Comparison of ENCODE assay signal across 1 cellular context in the genomic region with DNA sequence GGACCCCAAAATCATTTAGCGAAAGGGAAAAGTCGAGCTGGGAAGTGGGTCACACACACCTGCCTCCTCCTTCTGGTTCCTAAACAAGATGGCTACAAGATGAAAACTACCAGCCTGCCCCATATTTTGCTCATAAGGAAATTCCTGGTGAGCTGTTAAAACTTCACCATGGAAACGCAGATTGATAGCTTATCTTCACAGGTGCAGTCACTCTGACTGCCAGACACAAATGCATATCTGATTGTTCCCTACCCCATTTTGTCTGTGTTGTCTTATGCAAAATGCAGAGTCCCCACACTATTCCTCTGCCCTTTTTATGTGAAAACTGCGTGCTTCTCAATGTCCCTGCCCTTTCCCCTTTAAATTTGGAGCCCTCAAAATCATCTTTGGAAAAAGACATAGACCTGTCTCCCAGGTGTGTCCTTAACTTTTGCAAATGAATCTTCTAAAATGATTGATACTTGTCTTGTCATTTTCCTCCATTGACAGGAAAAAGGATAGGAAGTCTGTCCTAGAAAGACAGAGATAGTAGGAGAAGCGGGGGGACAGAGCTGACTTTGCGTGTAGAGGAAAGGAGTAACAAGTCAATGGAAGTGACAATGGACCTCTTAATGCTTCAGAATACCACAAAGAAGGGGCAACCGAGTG.
TF ChIP-seq lines count a peak whose summit lies in the region.

No MANE protein-coding gene starts in this region.

TF ChIP-seq in K562, 482 proteins besides CTCF, POLR2A, EP300 and RAD21 (continued from another document and continues in another):
- TF ChIP-seq, protein P1, sequence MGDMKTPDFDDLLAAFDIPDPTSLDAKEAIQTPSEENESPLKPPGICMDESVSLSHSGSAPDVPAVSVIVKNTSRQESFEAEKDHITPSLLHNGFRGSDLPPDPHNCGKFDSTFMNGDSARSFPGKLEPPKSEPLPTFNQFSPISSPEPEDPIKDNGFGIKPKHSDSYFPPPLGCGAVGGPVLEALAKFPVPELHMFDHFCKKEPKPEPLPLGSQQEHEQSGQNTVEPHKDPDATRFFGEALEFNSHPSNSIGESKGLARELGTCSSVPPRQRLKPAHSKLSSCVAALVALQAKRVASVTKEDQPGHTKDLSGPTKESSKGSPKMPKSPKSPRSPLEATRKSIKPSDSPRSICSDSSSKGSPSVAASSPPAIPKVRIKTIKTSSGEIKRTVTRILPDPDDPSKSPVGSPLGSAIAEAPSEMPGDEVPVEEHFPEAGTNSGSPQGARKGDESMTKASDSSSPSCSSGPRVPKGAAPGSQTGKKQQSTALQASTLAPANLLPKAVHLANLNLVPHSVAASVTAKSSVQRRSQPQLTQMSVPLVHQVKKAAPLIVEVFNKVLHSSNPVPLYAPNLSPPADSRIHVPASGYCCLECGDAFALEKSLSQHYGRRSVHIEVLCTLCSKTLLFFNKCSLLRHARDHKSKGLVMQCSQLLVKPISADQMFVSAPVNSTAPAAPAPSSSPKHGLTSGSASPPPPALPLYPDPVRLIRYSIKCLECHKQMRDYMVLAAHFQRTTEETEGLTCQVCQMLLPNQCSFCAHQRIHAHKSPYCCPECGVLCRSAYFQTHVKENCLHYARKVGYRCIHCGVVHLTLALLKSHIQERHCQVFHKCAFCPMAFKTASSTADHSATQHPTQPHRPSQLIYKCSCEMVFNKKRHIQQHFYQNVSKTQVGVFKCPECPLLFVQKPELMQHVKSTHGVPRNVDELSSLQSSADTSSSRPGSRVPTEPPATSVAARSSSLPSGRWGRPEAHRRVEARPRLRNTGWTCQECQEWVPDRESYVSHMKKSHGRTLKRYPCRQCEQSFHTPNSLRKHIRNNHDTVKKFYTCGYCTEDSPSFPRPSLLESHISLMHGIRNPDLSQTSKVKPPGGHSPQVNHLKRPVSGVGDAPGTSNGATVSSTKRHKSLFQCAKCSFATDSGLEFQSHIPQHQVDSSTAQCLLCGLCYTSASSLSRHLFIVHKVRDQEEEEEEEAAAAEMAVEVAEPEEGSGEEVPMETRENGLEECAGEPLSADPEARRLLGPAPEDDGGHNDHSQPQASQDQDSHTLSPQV (IDR thresholded peaks at IDR 0.05), result no peak
- TF ChIP-seq TCF7L2 (IDR thresholded peaks at IDR 0.05; ENCODE audit: low read depth, low read length) (no peak), MAFF (IDR thresholded peaks at IDR 0.05; ENCODE audit: low read length) (no peak), NFYB (IDR thresholded peaks at IDR 0.05; ENCODE audit: extremely low read depth, insufficient read length) (no peak), RCOR1 (IDR thresholded peaks at IDR 0.05; ENCODE audit: borderline replicate concordance in 1 of 2, low read depth in 2 of 2, low read length in 2 of 2) (0 out of 4 replicates have a peak, but pooled peaks of 1 of the 2 experiments have one; percentile 30), RFX1 (IDR thresholded peaks at IDR 0.05) (peak; percentile 65), ZNF124 (CRISPR knock-in tag; IDR thresholded peaks at IDR 0.05) (no peak), TEAD2 (tag; IDR thresholded peaks at IDR 0.05) (0 out of 2 replicates have a peak, but pooled peaks have one; percentile 5), ZNF696 (CRISPR knock-in tag; conservative IDR thresholded peaks at IDR 0.05) (no peak), ZNF282 (CRISPR knock-in tag; IDR thresholded peaks at IDR 0.05) (no peak), HMG20A (CRISPR knock-in tag; conservative IDR thresholded peaks at IDR 0.05) (no peak), CBFA2T3 (IDR thresholded peaks at IDR 0.05) (peak; percentile 52), ZNF253 (CRISPR knock-in tag; conservative IDR thresholded peaks at IDR 0.05) (no peak), ZEB2 (IDR thresholded peaks at IDR 0.05) (peak; percentile 49; the same call in 1 of the 2 replicates), XRCC4 (IDR thresholded peaks at IDR 0.05; ENCODE audit: extremely low read depth, insufficient read depth, insufficient read length) (no peak), CBX1 (IDR thresholded peaks at IDR 0.05; ENCODE audit: low read depth) (no peak), ELF1 (tag; IDR thresholded peaks at IDR 0.05) (no peak), PRMT5 (CRISPR knock-in tag; IDR thresholded peaks at IDR 0.05) (no peak), POLR3A (IDR thresholded peaks at IDR 0.05; ENCODE audit: borderline replicate concordance, extremely low read depth, insufficient read depth, insufficient read length) (no peak), ZNF644 (tag; IDR thresholded peaks at IDR 0.05; ENCODE audit: low read depth) (no peak), SAP30 (IDR thresholded peaks at IDR 0.05; ENCODE audit: borderline replicate concordance, insufficient read depth, low read depth, low read length, poor library complexity, severe bottlenecking) (no peak), ETV5 (CRISPR knock-in tag; IDR thresholded peaks at IDR 0.05; ENCODE audit: low read depth) (no peak), PML (IDR thresholded peaks at IDR 0.05; ENCODE audit: low read length) (no peak), TEAD4 (IDR thresholded peaks at IDR 0.05; ENCODE audit: low read length) (peak; percentile 56; the same call in 1 of the 2 replicates), TEAD4 (CRISPR knock-in tag; IDR thresholded peaks at IDR 0.05; ENCODE audit: borderline replicate concordance) (no peak), HNRNPL (IDR thresholded peaks at IDR 0.05; ENCODE audit: low read depth, low read length) (no peak), ZNF24 (IDR thresholded peaks at IDR 0.05) (no peak), SNRNP70 (optimal IDR thresholded peaks at IDR 0.05; ENCODE audit: low read depth, low read length) (no peak), ZKSCAN3 (CRISPR knock-in tag; IDR thresholded peaks at IDR 0.05) (no peak), JUND (IDR thresholded peaks at IDR 0.05; ENCODE audit: borderline replicate concordance, low read depth, low read length) (peak; percentile 24; the same call in 1 of the 2 replicates), JUND (tag; IDR thresholded peaks at IDR 0.05; ENCODE audit: borderline replicate concordance, low read depth, low read length) (peak; percentile 19; the same call in 1 of the 3 replicates), PCBP2 (IDR thresholded peaks at IDR 0.05; ENCODE audit: low read depth, low read length, poor library complexity, severe bottlenecking) (no peak), CSDE1 (IDR thresholded peaks at IDR 0.05) (no peak), CBX2 (IDR thresholded peaks at IDR 0.05; ENCODE audit: insufficient read depth, low read length, poor library complexity, severe bottlenecking) (no peak), ZNF431 (CRISPR knock-in tag; IDR thresholded peaks at IDR 0.05) (no peak), SIX5 (IDR thresholded peaks at IDR 0.05; ENCODE audit: borderline replicate concordance in 1 of 2, insufficient read depth in 1 of 2, low read depth in 1 of 2, low read length in 2 of 2) (no peak), PHB (CRISPR knock-in tag; IDR thresholded peaks at IDR 0.05) (no peak), CBFA2T2 (conservative IDR thresholded peaks at IDR 0.05) (peak; percentile 25; the same call in 1 of the 2 replicates), YBX1 (IDR thresholded peaks at IDR 0.05) (no peak), ESRRB (CRISPR knock-in tag; IDR thresholded peaks at IDR 0.05; ENCODE audit: borderline replicate concordance) (no peak), MAFK (IDR thresholded peaks at IDR 0.05; ENCODE audit: low read length) (no peak), NR1H2 (CRISPR knock-in tag; IDR thresholded peaks at IDR 0.05) (no peak), ZNF668 (CRISPR knock-in tag; IDR thresholded peaks at IDR 0.05) (no peak), ZFP36 (IDR thresholded peaks at IDR 0.05; ENCODE audit: low read depth, low read length, partially characterized antibody) (no peak)
- TF ChIP-seq, protein P2, sequence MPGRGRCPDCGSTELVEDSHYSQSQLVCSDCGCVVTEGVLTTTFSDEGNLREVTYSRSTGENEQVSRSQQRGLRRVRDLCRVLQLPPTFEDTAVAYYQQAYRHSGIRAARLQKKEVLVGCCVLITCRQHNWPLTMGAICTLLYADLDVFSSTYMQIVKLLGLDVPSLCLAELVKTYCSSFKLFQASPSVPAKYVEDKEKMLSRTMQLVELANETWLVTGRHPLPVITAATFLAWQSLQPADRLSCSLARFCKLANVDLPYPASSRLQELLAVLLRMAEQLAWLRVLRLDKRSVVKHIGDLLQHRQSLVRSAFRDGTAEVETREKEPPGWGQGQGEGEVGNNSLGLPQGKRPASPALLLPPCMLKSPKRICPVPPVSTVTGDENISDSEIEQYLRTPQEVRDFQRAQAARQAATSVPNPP (IDR thresholded peaks at IDR 0.05; ENCODE audit: borderline replicate concordance, insufficient read depth, insufficient read length), result no peak
- TF ChIP-seq, protein P3, sequence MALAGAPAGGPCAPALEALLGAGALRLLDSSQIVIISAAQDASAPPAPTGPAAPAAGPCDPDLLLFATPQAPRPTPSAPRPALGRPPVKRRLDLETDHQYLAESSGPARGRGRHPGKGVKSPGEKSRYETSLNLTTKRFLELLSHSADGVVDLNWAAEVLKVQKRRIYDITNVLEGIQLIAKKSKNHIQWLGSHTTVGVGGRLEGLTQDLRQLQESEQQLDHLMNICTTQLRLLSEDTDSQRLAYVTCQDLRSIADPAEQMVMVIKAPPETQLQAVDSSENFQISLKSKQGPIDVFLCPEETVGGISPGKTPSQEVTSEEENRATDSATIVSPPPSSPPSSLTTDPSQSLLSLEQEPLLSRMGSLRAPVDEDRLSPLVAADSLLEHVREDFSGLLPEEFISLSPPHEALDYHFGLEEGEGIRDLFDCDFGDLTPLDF (CRISPR knock-in tag; IDR thresholded peaks at IDR 0.05), result no peak
- TF ChIP-seq, protein P4, sequence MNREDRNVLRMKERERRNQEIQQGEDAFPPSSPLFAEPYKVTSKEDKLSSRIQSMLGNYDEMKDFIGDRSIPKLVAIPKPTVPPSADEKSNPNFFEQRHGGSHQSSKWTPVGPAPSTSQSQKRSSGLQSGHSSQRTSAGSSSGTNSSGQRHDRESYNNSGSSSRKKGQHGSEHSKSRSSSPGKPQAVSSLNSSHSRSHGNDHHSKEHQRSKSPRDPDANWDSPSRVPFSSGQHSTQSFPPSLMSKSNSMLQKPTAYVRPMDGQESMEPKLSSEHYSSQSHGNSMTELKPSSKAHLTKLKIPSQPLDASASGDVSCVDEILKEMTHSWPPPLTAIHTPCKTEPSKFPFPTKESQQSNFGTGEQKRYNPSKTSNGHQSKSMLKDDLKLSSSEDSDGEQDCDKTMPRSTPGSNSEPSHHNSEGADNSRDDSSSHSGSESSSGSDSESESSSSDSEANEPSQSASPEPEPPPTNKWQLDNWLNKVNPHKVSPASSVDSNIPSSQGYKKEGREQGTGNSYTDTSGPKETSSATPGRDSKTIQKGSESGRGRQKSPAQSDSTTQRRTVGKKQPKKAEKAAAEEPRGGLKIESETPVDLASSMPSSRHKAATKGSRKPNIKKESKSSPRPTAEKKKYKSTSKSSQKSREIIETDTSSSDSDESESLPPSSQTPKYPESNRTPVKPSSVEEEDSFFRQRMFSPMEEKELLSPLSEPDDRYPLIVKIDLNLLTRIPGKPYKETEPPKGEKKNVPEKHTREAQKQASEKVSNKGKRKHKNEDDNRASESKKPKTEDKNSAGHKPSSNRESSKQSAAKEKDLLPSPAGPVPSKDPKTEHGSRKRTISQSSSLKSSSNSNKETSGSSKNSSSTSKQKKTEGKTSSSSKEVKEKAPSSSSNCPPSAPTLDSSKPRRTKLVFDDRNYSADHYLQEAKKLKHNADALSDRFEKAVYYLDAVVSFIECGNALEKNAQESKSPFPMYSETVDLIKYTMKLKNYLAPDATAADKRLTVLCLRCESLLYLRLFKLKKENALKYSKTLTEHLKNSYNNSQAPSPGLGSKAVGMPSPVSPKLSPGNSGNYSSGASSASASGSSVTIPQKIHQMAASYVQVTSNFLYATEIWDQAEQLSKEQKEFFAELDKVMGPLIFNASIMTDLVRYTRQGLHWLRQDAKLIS (CRISPR knock-in tag; IDR thresholded peaks at IDR 0.05), result no peak
- TF ChIP-seq, protein P5, sequence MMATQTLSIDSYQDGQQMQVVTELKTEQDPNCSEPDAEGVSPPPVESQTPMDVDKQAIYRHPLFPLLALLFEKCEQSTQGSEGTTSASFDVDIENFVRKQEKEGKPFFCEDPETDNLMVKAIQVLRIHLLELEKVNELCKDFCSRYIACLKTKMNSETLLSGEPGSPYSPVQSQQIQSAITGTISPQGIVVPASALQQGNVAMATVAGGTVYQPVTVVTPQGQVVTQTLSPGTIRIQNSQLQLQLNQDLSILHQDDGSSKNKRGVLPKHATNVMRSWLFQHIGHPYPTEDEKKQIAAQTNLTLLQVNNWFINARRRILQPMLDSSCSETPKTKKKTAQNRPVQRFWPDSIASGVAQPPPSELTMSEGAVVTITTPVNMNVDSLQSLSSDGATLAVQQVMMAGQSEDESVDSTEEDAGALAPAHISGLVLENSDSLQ (IDR thresholded peaks at IDR 0.05), result peak; percentile 78
- TF ChIP-seq, protein P6, sequence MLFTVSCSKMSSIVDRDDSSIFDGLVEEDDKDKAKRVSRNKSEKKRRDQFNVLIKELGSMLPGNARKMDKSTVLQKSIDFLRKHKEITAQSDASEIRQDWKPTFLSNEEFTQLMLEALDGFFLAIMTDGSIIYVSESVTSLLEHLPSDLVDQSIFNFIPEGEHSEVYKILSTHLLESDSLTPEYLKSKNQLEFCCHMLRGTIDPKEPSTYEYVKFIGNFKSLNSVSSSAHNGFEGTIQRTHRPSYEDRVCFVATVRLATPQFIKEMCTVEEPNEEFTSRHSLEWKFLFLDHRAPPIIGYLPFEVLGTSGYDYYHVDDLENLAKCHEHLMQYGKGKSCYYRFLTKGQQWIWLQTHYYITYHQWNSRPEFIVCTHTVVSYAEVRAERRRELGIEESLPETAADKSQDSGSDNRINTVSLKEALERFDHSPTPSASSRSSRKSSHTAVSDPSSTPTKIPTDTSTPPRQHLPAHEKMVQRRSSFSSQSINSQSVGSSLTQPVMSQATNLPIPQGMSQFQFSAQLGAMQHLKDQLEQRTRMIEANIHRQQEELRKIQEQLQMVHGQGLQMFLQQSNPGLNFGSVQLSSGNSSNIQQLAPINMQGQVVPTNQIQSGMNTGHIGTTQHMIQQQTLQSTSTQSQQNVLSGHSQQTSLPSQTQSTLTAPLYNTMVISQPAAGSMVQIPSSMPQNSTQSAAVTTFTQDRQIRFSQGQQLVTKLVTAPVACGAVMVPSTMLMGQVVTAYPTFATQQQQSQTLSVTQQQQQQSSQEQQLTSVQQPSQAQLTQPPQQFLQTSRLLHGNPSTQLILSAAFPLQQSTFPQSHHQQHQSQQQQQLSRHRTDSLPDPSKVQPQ (CRISPR knock-in tag; IDR thresholded peaks at IDR 0.05; ENCODE audit: borderline replicate concordance), result no peak
- TF ChIP-seq, protein P7, sequence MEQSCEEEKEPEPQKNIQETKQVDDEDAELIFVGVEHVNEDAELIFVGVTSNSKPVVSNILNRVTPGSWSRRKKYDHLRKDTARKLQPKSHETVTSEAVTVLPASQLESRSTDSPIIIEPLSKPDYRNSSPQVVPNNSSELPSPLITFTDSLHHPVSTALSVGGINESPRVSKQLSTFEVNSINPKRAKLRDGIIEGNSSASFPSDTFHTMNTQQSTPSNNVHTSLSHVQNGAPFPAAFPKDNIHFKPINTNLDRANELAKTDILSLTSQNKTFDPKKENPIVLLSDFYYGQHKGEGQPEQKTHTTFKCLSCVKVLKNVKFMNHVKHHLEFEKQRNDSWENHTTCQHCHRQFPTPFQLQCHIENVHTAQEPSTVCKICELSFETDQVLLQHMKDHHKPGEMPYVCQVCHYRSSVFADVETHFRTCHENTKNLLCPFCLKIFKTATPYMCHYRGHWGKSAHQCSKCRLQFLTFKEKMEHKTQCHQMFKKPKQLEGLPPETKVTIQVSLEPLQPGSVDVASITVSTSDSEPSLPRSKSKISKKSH (CRISPR knock-in tag; IDR thresholded peaks at IDR 0.05), result no peak
